ENCODE assay signal across 16 cellular contexts in genomic region chr7:126728967-126729366, GRCh38.
A peak's percentile ranks its signal among the peaks of the same experiment; 100 is the strongest.
DNase-seq lines count a peak whose midpoint lies in the region; ATAC-seq, FAIRE-seq and TF ChIP-seq lines count a peak whose summit lies in the region.
"Had no signal": no experiment of that assay in that cellular context is flagged by ENCODE, and none has a peak within 500 bp of the region (broad histone marks: within the 10 kb centered on the region; RNA-seq: fewer than 3 reads in every experiment).

No MANE protein-coding gene starts in this region.

- H3K9me3 ChIP-seq in HepG2 (ENCODE audit: low read length) (no peaks in the 10 kb centered on the region), right lobe of liver (no peaks in the 10 kb centered on the region), GM12878 (replicated peaks; ENCODE audit: control insufficient read depth, insufficient read depth, low read length) (no peaks in the 10 kb centered on the region; the same call in 1 of the 3 replicates), mesenchymal stem cell (ENCODE audit: control insufficient read depth, low read length) (no peaks in the 10 kb centered on the region), small intestine (ENCODE audit: control insufficient read depth, low read depth) (no peaks in the 10 kb centered on the region)

- POLR2A ChIA-PET in HepG2 (lab: Yijun Ruan, JAX) = no interaction called here
- POLR2A ChIA-PET in GM12878 (lab: Charles Lee) = no interaction called here

- no peak overlapping the region for H3K4ac ChIP-seq in mesenchymal stem cell (ENCODE audit: low read depth in 1 of 2, low read length in 2 of 2)

- no peak for TF ChIP-seq CTCF in HepG2 (CRISPR knock-in tag; IDR thresholded peaks at IDR 0.05)
- TF ChIP-seq CTCF in right lobe of liver (IDR thresholded peaks at IDR 0.05) = no peak
- no peak for TF ChIP-seq CTCF in GM12878 (IDR thresholded peaks at IDR 0.05 in 2 of 3, conservative IDR thresholded peaks at IDR 0.05 in 1 of 3; ENCODE audit: control insufficient read depth in 2 of 3, extremely low read depth in 1 of 3, insufficient read depth in 1 of 3, low read depth in 3 of 3, low read length in 3 of 3)

- CTCF ChIA-PET in HepG2 (lab: Yijun Ruan, JAX; ENCODE audit: low intra/inter-chr PET ratio, low total read pairs) (no interaction called here), GM12878 (lab: Yijun Ruan, JAX) (interaction anchor here (1.3 to 1.8 kb wide), 6 partner anchors 10 to 45 kb away, joined by 3 to 4 read pairs (median 4); no protein-coding TSS in a partner anchor)

- SMC1A ChIA-PET in GM12878 (lab: Charles Lee; ENCODE audit: uncharacterized antibody, unreplicated experiment) = interaction anchor here (1.0 to 3.1 kb wide), 5 partner anchors 11 to 106 kb away, joined by 3 to 14 read pairs (median 4); no protein-coding TSS in a partner anchor

- no peak overlapping the region for H3K27ac ChIP-seq in HepG2 (ENCODE audit: extremely low read length, insufficient read depth, low read length)
- no peak overlapping the region for H3K27ac ChIP-seq in right lobe of liver
- H3K27ac ChIP-seq in GM12878 (ENCODE audit: control insufficient read depth, insufficient read depth) = no peak overlapping the region
- H3K27ac ChIP-seq in mesenchymal stem cell (ENCODE audit: low read length, poor library complexity, severe bottlenecking) = no peak overlapping the region
- H3K27ac ChIP-seq in small intestine (ENCODE audit: low read depth in 1 of 2, low read length in 1 of 2) = no peak overlapping the region
- H3K27ac ChIP-seq: HL-60 had no signal

- H3K27me3 ChIP-seq in HepG2 (ENCODE audit: control insufficient read depth in 1 of 2, insufficient read depth in 2 of 2, low read length in 2 of 2) (no peaks in the 10 kb centered on the region), right lobe of liver (no peaks in the 10 kb centered on the region), GM12878 (replicated peaks in 1 of 2; ENCODE audit: control insufficient read depth in 2 of 2, insufficient read depth in 2 of 2, low read length in 1 of 2) (no peaks in the 10 kb centered on the region), mesenchymal stem cell (ENCODE audit: control insufficient read depth in 1 of 2, insufficient read depth in 1 of 2, low read length in 2 of 2) (no peaks in the 10 kb centered on the region), small intestine (ENCODE audit: control insufficient read depth in 2 of 2, insufficient read depth in 2 of 2, low read length in 2 of 2) (no peaks in the 10 kb centered on the region)

- H2AFZ ChIP-seq in HepG2 (ENCODE audit: low read length) (no peak overlapping the region), GM12878 (ENCODE audit: control insufficient read depth, low read depth, low read length) (peak overlapping the region; percentile 55), mesenchymal stem cell (ENCODE audit: low read depth, low read length) (peak overlapping the region; percentile 27)

- no peaks in the 10 kb centered on the region for H4K20me1 ChIP-seq in HepG2 (ENCODE audit: insufficient read depth, low read length)
- no peaks in the 10 kb centered on the region for H4K20me1 ChIP-seq in GM12878 (ENCODE audit: control insufficient read depth, insufficient read depth)

- no peaks in the 10 kb centered on the region for H3K79me1 ChIP-seq in mesenchymal stem cell (replicated peaks; ENCODE audit: low read length, poor library complexity, severe bottlenecking)

- H4K8ac ChIP-seq in mesenchymal stem cell (ENCODE audit: low read length) = peak overlapping the region; percentile 30

- ATAC-seq in HepG2 (no peak), right lobe of liver (no peak), GM12878 (no peak), HG02610 (IDR thresholded peaks at IDR 0.05; ENCODE audit: unreplicated experiment) (no peak)

- intact Hi-C loops in HepG2 (cut with micrococcal nuclease; ENCODE audit: unreplicated experiment) (no loop called here), right lobe of liver (cut with DNase I) (no loop called here), GM12878 (cut with micrococcal nuclease; ENCODE audit: unreplicated experiment) (no loop called here)

- DNase-seq in HepG2 (ENCODE audit: low spot score) (no peak), right lobe of liver (no peak), GM12878 (ENCODE audit: low read depth, low spot score) (no peak), mesenchymal stem cell (no peak), small intestine (no peak), OCI-M2 (lab: John Stamatoyannopoulos, UW; ENCODE audit: unreplicated experiment) (no peak)
- DNase-seq in stimulated activated CD4-positive, alpha-beta T cell treated with anti-CD3 and anti-CD28 coated beads, Interleukin-12 subunit alpha, Interleukin-12 subunit beta, amount 100 ng/mL, for 4 hours = no peak
- DNase-seq: C1 segment of cervical spinal cord; Calu3; CD4-positive, alpha-beta T cell; DMS 273 treated with DMSO at 0.1 percent for 48 hours; HCEC 1CT; HFFc6 had no signal

- no peak for FAIRE-seq in HepG2 (lab: Jason Lieb, UNC)
- no peak for FAIRE-seq in GM12878 (lab: Jason Lieb, UNC)
- no peak for FAIRE-seq in small intestine (lab: Jason Lieb, UNC)
- FAIRE-seq: GM12892 had no signal

- in situ Hi-C loops in HepG2 (cut with HindIII; ENCODE audit: extremely low pct_ligation_motif_present, low pct_unique_long_range_greater_than_20kb) (no loop called here), GM12878 (cut with MboI) (no loop called here)

- WGBS in HepG2 (ENCODE audit: low lambda C conversion rate) = 9% methylated on average over 2 of the region's 2 CpGs
- 20% methylated on average over 1 of the region's 2 CpGs for WGBS in right lobe of liver (ENCODE audit: insufficient coverage, low coverage, low lambda C conversion rate, missing lambda C conversion rate)
- 74% methylated on average over 2 of the region's 2 CpGs for WGBS in GM12878 (ENCODE audit: insufficient coverage, insufficient replicate concordance, low lambda C conversion rate, missing lambda C conversion rate)
- WGBS in mesenchymal stem cell = 75% methylated on average over 2 of the region's 2 CpGs
- 31 to 54% (median 38%) methylated on average over 2 of the region's 2 CpGs for WGBS in small intestine, 3 donors

- no peak overlapping the region for H3K23ac ChIP-seq in mesenchymal stem cell (ENCODE audit: low read length in 2 of 2)

- TF ChIP-seq RAD21 in HepG2 (CRISPR knock-in tag; IDR thresholded peaks at IDR 0.05) (no peak), GM12878 (IDR thresholded peaks at IDR 0.05; ENCODE audit: insufficient read depth, low read depth, low read length) (no peak)

- no TSS peak for BruUV-seq in HepG2 (replicated peaks; lab: Mats Ljungman, UMichigan)
- BruUV-seq in GM12878 (replicated peaks; lab: Mats Ljungman, UMichigan) = no TSS peak

- no peaks in the 10 kb centered on the region for H3K4me1 ChIP-seq in HepG2 (ENCODE audit: insufficient read depth, low read length)
- H3K4me1 ChIP-seq in right lobe of liver = no peaks in the 10 kb centered on the region
- no peaks in the 10 kb centered on the region for H3K4me1 ChIP-seq in GM12878 (ENCODE audit: control insufficient read depth, insufficient read depth, low read length)
- H3K4me1 ChIP-seq in mesenchymal stem cell (ENCODE audit: control insufficient read depth, insufficient read depth, low read depth, low read length) = peaks cover 3% of the 10 kb centered on the region
- H3K4me1 ChIP-seq in small intestine (ENCODE audit: control insufficient read depth in 2 of 2, insufficient read depth in 1 of 2, low read depth in 1 of 2, low read length in 1 of 2) = no peaks in the 10 kb centered on the region

- RAD21 ChIA-PET in GM12878 (lab: Charles Lee; ENCODE audit: unreplicated experiment) = interaction anchor here (1.8 kb wide), 1 partner anchor 27 kb away, joined by 5 read pairs; no protein-coding TSS in a partner anchor

- H3K18ac ChIP-seq in mesenchymal stem cell (ENCODE audit: low read depth in 1 of 2, low read length in 2 of 2) = peak overlapping the region in 1 of 2 experiments; percentile 5

- H3K9ac ChIP-seq in HepG2 (ENCODE audit: insufficient read depth, low read depth, low read length) = no peak overlapping the region
- no peak overlapping the region for H3K9ac ChIP-seq in GM12878 (ENCODE audit: control insufficient read depth, insufficient read depth, low read length)
- H3K9ac ChIP-seq in mesenchymal stem cell (ENCODE audit: low read length) = no peak overlapping the region

- TF ChIP-seq EP300 in HepG2 (IDR thresholded peaks at IDR 0.05; ENCODE audit: low read depth in 2 of 2, low read length in 2 of 2) (no peak), HepG2 (CRISPR knock-in tag; IDR thresholded peaks at IDR 0.05; ENCODE audit: borderline replicate concordance) (no peak), GM12878 (IDR thresholded peaks at IDR 0.05; ENCODE audit: borderline replicate concordance in 1 of 2, control insufficient read depth in 1 of 2, low read depth in 2 of 2, low read length in 2 of 2) (no peak)

- no peaks in the 10 kb centered on the region for H3K79me2 ChIP-seq in HepG2 (ENCODE audit: insufficient read depth, low read length)
- H3K79me2 ChIP-seq in GM12878 (ENCODE audit: control insufficient read depth, insufficient read depth, low read length) = no peaks in the 10 kb centered on the region

- H2BK120ac ChIP-seq in mesenchymal stem cell (ENCODE audit: low read depth, low read length) = no peak overlapping the region

- H2BK15ac ChIP-seq in mesenchymal stem cell (ENCODE audit: low read depth, poor library complexity, severe bottlenecking) = no peak overlapping the region

- H3K36me3 ChIP-seq in HepG2 (replicated peaks in 1 of 2; ENCODE audit: control insufficient read depth in 1 of 2, insufficient read depth in 2 of 2, low read length in 2 of 2) (no peaks in the 10 kb centered on the region), right lobe of liver (no peaks in the 10 kb centered on the region), GM12878 (ENCODE audit: control insufficient read depth in 2 of 2, insufficient read depth in 2 of 2, low read length in 1 of 2) (no peaks in the 10 kb centered on the region), mesenchymal stem cell (ENCODE audit: control insufficient read depth in 1 of 2, insufficient read depth in 2 of 2, low read depth in 1 of 2, low read length in 2 of 2) (no peaks in the 10 kb centered on the region), small intestine (ENCODE audit: control insufficient read depth in 2 of 2, insufficient read depth in 2 of 2, low read length in 2 of 2) (no peaks in the 10 kb centered on the region)

- TF ChIP-seq POLR2A in HepG2 (IDR thresholded peaks at IDR 0.05; ENCODE audit: insufficient read depth in 1 of 2, low read depth in 2 of 2, low read length in 2 of 2) (no peak), right lobe of liver (IDR thresholded peaks at IDR 0.05) (no peak), GM12878 (IDR thresholded peaks at IDR 0.05; ENCODE audit: low read depth, low read length) (no peak)

- peak overlapping the region; percentile 2 for H4K91ac ChIP-seq in mesenchymal stem cell (ENCODE audit: low read length)

- H3K14ac ChIP-seq in mesenchymal stem cell (ENCODE audit: low read length in 2 of 2) = peak overlapping the region in 1 of 2 experiments; percentile 60

- H3K4me3 ChIP-seq in HepG2 (replicated peaks in 1 of 3; ENCODE audit: insufficient read depth in 1 of 3, low read depth in 2 of 3, low read length in 3 of 3) (no peak overlapping the region), right lobe of liver (no peak overlapping the region), GM12878 (no peak overlapping the region), mesenchymal stem cell (ENCODE audit: insufficient read depth in 1 of 2, low read depth in 1 of 2, low read length in 2 of 2) (no peak overlapping the region), small intestine (ENCODE audit: low read depth in 1 of 2, low read length in 2 of 2) (no peak overlapping the region)

- H2AK5ac ChIP-seq in mesenchymal stem cell (ENCODE audit: low read length, severe bottlenecking) = no peak overlapping the region

- H3K4me2 ChIP-seq in HepG2 (ENCODE audit: low read depth, low read length) (no peak overlapping the region), GM12878 (ENCODE audit: control insufficient read depth, insufficient read depth) (no peak overlapping the region), mesenchymal stem cell (ENCODE audit: low read length, poor library complexity, severe bottlenecking) (no peak overlapping the region)

- peak overlapping the region in 1 of 2 experiments; percentile 72 for H2BK12ac ChIP-seq in mesenchymal stem cell (ENCODE audit: low read length in 2 of 2)

- no peak overlapping the region for H2BK5ac ChIP-seq in mesenchymal stem cell (ENCODE audit: low read depth, low read length, poor library complexity, severe bottlenecking)
